Comparison of ENCODE assay signal across 9 cellular contexts in the genomic region with DNA sequence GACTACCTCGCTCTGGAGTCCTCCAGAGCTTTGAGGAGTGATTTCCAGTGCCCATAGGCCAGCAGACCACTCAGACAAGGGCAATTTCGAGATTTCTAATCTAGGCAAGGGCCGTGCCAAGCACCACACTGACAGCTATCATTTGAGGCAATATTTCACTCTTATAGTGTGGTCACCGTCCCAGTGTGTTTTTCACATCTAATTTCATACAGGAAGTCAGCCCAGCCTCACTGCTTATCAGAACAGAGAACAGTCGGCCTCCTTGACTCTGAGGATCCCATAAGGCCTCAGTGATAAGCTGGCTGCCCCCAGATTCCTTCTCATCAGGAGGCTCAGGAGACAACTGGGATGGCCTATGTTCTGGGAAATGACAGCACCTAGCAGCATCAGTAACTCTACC. TPM values are rescaled to one million over a fixed set of nuclear protein-coding genes. Genes with fewer than 3 reads are reported as not detected.
DNase-seq lines count a peak whose midpoint lies in the region; ATAC-seq and TF ChIP-seq lines count a peak whose summit lies in the region.
"Had no signal": no experiment of that assay in that cellular context is flagged by ENCODE, and none has a peak within 500 bp of the region (broad histone marks: within the 10 kb centered on the region; RNA-seq: fewer than 3 reads in every experiment).

No MANE protein-coding gene starts in this region.

- CTCF ChIA-PET in CD8-positive, alpha-beta T cell (lab: Charles Lee) = interaction anchor here (0.7 kb wide), 1 partner anchor 230 kb away, joined by 4 read pairs; no protein-coding TSS in a partner anchor
- CTCF ChIA-PET in CD4-positive, alpha-beta memory T cell (lab: Charles Lee; ENCODE audit: partially characterized antibody) = no interaction called here

- peaks cover 10% of the 10 kb centered on the region for H3K4me1 Mint-ChIP-seq in CD8-positive, alpha-beta T cell (ENCODE audit: low read depth)
- peaks cover 0 to 8% (median 1%) of the 10 kb centered on the region in 4 donors for H3K4me1 Mint-ChIP-seq in CD4-positive, alpha-beta memory T cell

- POLR2A ChIA-PET in CD8-positive, alpha-beta T cell (lab: Charles Lee) = no interaction called here
- POLR2A ChIA-PET in CD4-positive, alpha-beta memory T cell (lab: Charles Lee; ENCODE audit: partially characterized antibody) = no interaction called here

- no peaks in the 10 kb centered on the region for H3K36me3 Mint-ChIP-seq in CD8-positive, alpha-beta T cell
- H3K36me3 Mint-ChIP-seq in CD4-positive, alpha-beta memory T cell = no peaks in the 10 kb centered on the region

- H3K9me3 ChIP-seq in esophagus (ENCODE audit: control insufficient read depth in 2 of 2, insufficient read depth in 1 of 2, low read depth in 1 of 2, low read length in 1 of 2) = no peaks in the 10 kb centered on the region
- no peaks in the 10 kb centered on the region for H3K9me3 ChIP-seq in CD8-positive, alpha-beta T cell (ENCODE audit: low read length)
- H3K9me3 ChIP-seq in CD4-positive, alpha-beta memory T cell (ENCODE audit: control insufficient read depth in 1 of 2, low read length in 2 of 2) = no peaks in the 10 kb centered on the region

- peaks cover 10% of the 10 kb centered on the region for H3K27me3 Mint-ChIP-seq in CD8-positive, alpha-beta T cell (ENCODE audit: low read depth)
- H3K27me3 Mint-ChIP-seq in CD4-positive, alpha-beta memory T cell = peaks cover 0 to 5% of the 10 kb centered on the region in 2 donors

- peak overlapping the region; percentile 34 to 38 for H3K4me3 ChIP-seq in esophagus (ENCODE audit: low read depth in 1 of 2, low read length in 2 of 2)
- H3K4me3 ChIP-seq in CD8-positive, alpha-beta T cell (ENCODE audit: low read depth, low read length) = no peak overlapping the region
- H3K4me3 ChIP-seq in CD4-positive, alpha-beta memory T cell (ENCODE audit: low read length in 2 of 2) = no peak overlapping the region

- H3K4me3 Mint-ChIP-seq in CD8-positive, alpha-beta T cell = no peak overlapping the region
- H3K4me3 Mint-ChIP-seq in CD4-positive, alpha-beta memory T cell = no peak overlapping the region

- WGBS in esophagus, 2 donors = 76 to 78% methylated on average over 5 of the region's 5 CpGs

- H3K27ac Mint-ChIP-seq in CD8-positive, alpha-beta T cell = no peak overlapping the region
- no peak overlapping the region for H3K27ac Mint-ChIP-seq in CD4-positive, alpha-beta memory T cell

- peak; percentile 33 for ATAC-seq in GM18858 (IDR thresholded peaks at IDR 0.05; ENCODE audit: unreplicated experiment)
- ATAC-seq in GM21390 (IDR thresholded peaks at IDR 0.05; ENCODE audit: unreplicated experiment) = peak; percentile 54
- ATAC-seq in HG03108 (IDR thresholded peaks at IDR 0.05; ENCODE audit: unreplicated experiment) = peak; percentile 36
- ATAC-seq in CD8-positive, alpha-beta T cell = no peak

- intact Hi-C loops in CD8-positive, alpha-beta T cell (cut with DNase I, micrococcal nuclease) = no loop called here
- intact Hi-C loops in CD4-positive, alpha-beta memory T cell (cut with micrococcal nuclease) = no loop called here

- H3K9me3 Mint-ChIP-seq in CD8-positive, alpha-beta T cell = no peaks in the 10 kb centered on the region
- H3K9me3 Mint-ChIP-seq in CD4-positive, alpha-beta memory T cell = no peaks in the 10 kb centered on the region

- peaks cover 0 to 13% of the 10 kb centered on the region in 2 donors for H3K4me1 ChIP-seq in esophagus (ENCODE audit: control insufficient read depth in 2 of 2, insufficient read depth in 2 of 2, low read length in 1 of 2)
- H3K4me1 ChIP-seq in CD8-positive, alpha-beta T cell (ENCODE audit: insufficient read depth, low read length) = no peaks in the 10 kb centered on the region
- H3K4me1 ChIP-seq in CD4-positive, alpha-beta memory T cell (ENCODE audit: insufficient read depth, low read length) = no peaks in the 10 kb centered on the region

- H3K36me3 ChIP-seq in esophagus (ENCODE audit: control insufficient read depth in 2 of 2, insufficient read depth in 2 of 2, low read length in 1 of 2) = no peaks in the 10 kb centered on the region
- no peaks in the 10 kb centered on the region for H3K36me3 ChIP-seq in CD8-positive, alpha-beta T cell (ENCODE audit: insufficient read depth, low read length)
- H3K36me3 ChIP-seq in CD4-positive, alpha-beta memory T cell (ENCODE audit: insufficient read depth, low read length) = no peaks in the 10 kb centered on the region

- DNase-seq in NCI-H2107 (lab: John Stamatoyannopoulos, UW) (no peak), NCI-H69 (lab: John Stamatoyannopoulos, UW) (no peak)
- no peak for DNase-seq in CD8-positive, alpha-beta T cell
- no peak for DNase-seq in CD4-positive, alpha-beta memory T cell
- DNase-seq: NCI-H2081 had no signal

- no peaks in the 10 kb centered on the region for H3K27me3 ChIP-seq in esophagus (ENCODE audit: control insufficient read depth in 1 of 2, insufficient read depth in 2 of 2, low read length in 2 of 2)
- H3K27me3 ChIP-seq in CD8-positive, alpha-beta T cell (ENCODE audit: insufficient read depth, low read length) = no peaks in the 10 kb centered on the region
- H3K27me3 ChIP-seq in CD4-positive, alpha-beta memory T cell (ENCODE audit: insufficient read depth, low read length) = no peaks in the 10 kb centered on the region

- peak overlapping the region in 1 of 2 donors; percentile 26 for H3K27ac ChIP-seq in esophagus (ENCODE audit: low read depth in 2 of 2, low read length in 1 of 2)
- H3K27ac ChIP-seq in CD8-positive, alpha-beta T cell (ENCODE audit: low read depth, low read length) = no peak overlapping the region
- no peak overlapping the region for H3K27ac ChIP-seq in CD4-positive, alpha-beta memory T cell (ENCODE audit: low read depth, low read length)

- no peak for TF ChIP-seq CTCF in CD8-positive, alpha-beta T cell (IDR thresholded peaks at IDR 0.05)

RNA-seq across cellular contexts. Expression of gene CAPN14, which starts 0.6 kb away (rescaled TPM):
- 100 to 1,000 TPM in 1 of 2 donors, 10 to 100 TPM in 1; 72.7 to 141 TPM for polyA plus RNA-seq in esophagus
- under 1 TPM; 0.08 to 0.14 TPM for total RNA-seq in CD8-positive, alpha-beta T cell
- under 1 TPM; 0.53 to 0.61 TPM for total RNA-seq in CD4-positive, alpha-beta memory T cell
- polyA plus RNA-seq in CD4-positive, alpha-beta memory T cell = under 1 TPM; 0.16 to 0.36 TPM

RNA-seq across cellular contexts. Expression of gene EHD3, which starts 17.2 kb away (rescaled TPM):
- polyA plus RNA-seq in esophagus = 10 to 100 TPM; 24.1 to 27.4 TPM
- under 1 TPM; 0.81 to 0.95 TPM for total RNA-seq in CD8-positive, alpha-beta T cell
- total RNA-seq in CD4-positive, alpha-beta memory T cell = 1 to 10 TPM; 4.0 to 4.4 TPM
- polyA plus RNA-seq in CD4-positive, alpha-beta memory T cell = 1 to 10 TPM; 2.3 to 4.3 TPM

Comparison
In these comparisons a context has a peak if more than half of its experiments do, and no peak if none do; other contexts are left out.
1. H3K4me3 ChIP-seq: peak in esophagus (2 of 2); none in CD8-positive, alpha-beta T cell (single experiment) and CD4-positive, alpha-beta memory T cell (0 of 2).